ENCODE assay signal across 14 cellular contexts in the genomic region with DNA sequence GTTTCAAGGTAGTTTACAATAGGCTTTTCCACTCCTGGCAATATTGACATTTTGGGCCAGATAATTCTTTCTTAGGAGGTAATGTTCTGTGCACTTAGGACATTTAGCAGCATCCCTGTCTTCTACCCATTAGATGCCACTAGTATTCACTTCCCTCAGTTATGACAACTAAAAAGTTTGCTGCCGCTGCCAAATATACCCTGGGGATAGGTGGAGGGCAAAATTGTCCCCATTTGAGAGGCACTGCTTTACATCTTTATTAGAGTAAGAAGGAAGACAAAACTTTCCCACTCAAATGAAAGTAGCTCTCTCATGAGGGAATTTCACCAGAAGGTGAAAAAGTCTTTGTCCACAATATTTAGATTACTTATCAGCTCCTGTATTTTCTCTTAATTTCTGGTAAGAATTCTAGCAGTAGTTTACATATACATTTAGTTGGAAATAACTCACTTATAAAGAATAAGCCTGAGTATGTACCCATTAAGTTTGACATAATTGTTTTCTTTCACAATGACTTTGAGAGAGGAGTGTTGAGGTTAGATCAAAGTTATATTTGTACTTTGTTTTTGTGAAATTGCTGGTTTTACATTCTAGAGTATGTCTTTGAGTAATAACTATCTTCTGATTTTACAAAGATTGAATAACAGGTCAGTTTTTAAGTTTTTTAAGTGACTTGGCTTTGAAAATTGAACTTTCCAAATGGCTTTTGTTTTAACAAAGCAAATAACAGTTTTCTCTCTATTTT. TPM values are rescaled to one million over a fixed set of nuclear protein-coding genes. Genes with fewer than 3 reads are reported as not detected.
DNase-seq lines count a peak whose midpoint lies in the region; ATAC-seq, FAIRE-seq and TF ChIP-seq lines count a peak whose summit lies in the region.
"Had no signal": no experiment of that assay in that cellular context is flagged by ENCODE, and none has a peak within 500 bp of the region (broad histone marks: within the 10 kb centered on the region; RNA-seq: fewer than 3 reads in every experiment).

No MANE protein-coding gene starts in this region.

- intact Hi-C loops in left ventricle myocardium inferior (cut with micrococcal nuclease), result no loop called here

- no peaks in the 10 kb centered on the region for H3K27me3 ChIP-seq in left ventricle myocardium inferior (ENCODE audit: low read depth)
- H3K27me3 ChIP-seq: dorsolateral prefrontal cortex, gastrocnemius medialis had no signal

- H3K27ac ChIP-seq in left ventricle myocardium inferior (replicated peaks), result no peak overlapping the region
- H3K27ac ChIP-seq: dorsolateral prefrontal cortex, gastrocnemius medialis had no signal

- H3K36me3 ChIP-seq in left ventricle myocardium inferior, result no peaks in the 10 kb centered on the region
- H3K36me3 ChIP-seq: gastrocnemius medialis had no signal

- H3K9me3 ChIP-seq in left ventricle myocardium inferior (replicated peaks), result no peaks in the 10 kb centered on the region
- H3K9me3 ChIP-seq: gastrocnemius medialis had no signal

- no peak for TF ChIP-seq CTCF in left ventricle myocardium inferior (IDR thresholded peaks at IDR 0.05; ENCODE audit: borderline replicate concordance)

- H3K4me3 ChIP-seq in left ventricle myocardium inferior, result no peak overlapping the region
- H3K4me3 ChIP-seq: dorsolateral prefrontal cortex, gastrocnemius medialis, lung had no signal

- no peak for DNase-seq in GM12891 (ENCODE audit: insufficient read length, low spot score)
- no peak for DNase-seq in NCI-H2227 (lab: John Stamatoyannopoulos, UW; ENCODE audit: unreplicated experiment)
- DNase-seq in left ventricle myocardium inferior, result no peak
- DNase-seq in T1000 (lab: John Stamatoyannopoulos, UW), result no peak
- no peak for DNase-seq in hippocampal formation (lab: John Stamatoyannopoulos, UW)
- DNase-seq: activated B cell treated with CpG ODN at 0.5 μM for 24 hours; CD4-positive, alpha-beta T cell; dorsolateral prefrontal cortex; gastrocnemius medialis; stimulated activated CD4-positive, alpha-beta T cell treated with anti-CD3 and anti-CD28 coated beads, Interleukin-2, amount 100 ng/mL, for 48 hours had no signal

- no peak for TF ChIP-seq POLR2A in GM12891 (IDR thresholded peaks at IDR 0.05; ENCODE audit: low read depth, low read length)

- H3K4me1 ChIP-seq in left ventricle myocardium inferior, result no peaks in the 10 kb centered on the region
- H3K4me1 ChIP-seq: gastrocnemius medialis had no signal

- peak; percentile 35 for FAIRE-seq in GM12891 (lab: Jason Lieb, UNC)

- peak; percentile 77 for ATAC-seq in GM18909 (IDR thresholded peaks at IDR 0.05; ENCODE audit: poor library complexity, unreplicated experiment)
- ATAC-seq in HG02678 (IDR thresholded peaks at IDR 0.05; ENCODE audit: unreplicated experiment), result peak; percentile 80
- peak; percentile 66 for ATAC-seq in HG03469 (IDR thresholded peaks at IDR 0.05; ENCODE audit: unreplicated experiment)
- ATAC-seq: gastrocnemius medialis had no signal

TF ChIP-seq in GM12891, 5 proteins besides CTCF, POLR2A, EP300 and RAD21:
- TF ChIP-seq TAF1 (IDR thresholded peaks at IDR 0.05; ENCODE audit: low read depth, low read length) (no peak), SPI1 (IDR thresholded peaks at IDR 0.05; ENCODE audit: low read depth, low read length) (0 out of 2 replicates have a peak, but pooled peaks have one; percentile 8)

RNA-seq across cellular contexts. Expression of a gene that starts 46.0 kb away (rescaled TPM):
- polyA plus RNA-seq in GM12891 (2012; ENCODE audit: low read depth, missing spikeins), result 26.5 TPM
- total RNA-seq in left ventricle myocardium inferior, result 0.91 TPM
